In the genomic region with DNA sequence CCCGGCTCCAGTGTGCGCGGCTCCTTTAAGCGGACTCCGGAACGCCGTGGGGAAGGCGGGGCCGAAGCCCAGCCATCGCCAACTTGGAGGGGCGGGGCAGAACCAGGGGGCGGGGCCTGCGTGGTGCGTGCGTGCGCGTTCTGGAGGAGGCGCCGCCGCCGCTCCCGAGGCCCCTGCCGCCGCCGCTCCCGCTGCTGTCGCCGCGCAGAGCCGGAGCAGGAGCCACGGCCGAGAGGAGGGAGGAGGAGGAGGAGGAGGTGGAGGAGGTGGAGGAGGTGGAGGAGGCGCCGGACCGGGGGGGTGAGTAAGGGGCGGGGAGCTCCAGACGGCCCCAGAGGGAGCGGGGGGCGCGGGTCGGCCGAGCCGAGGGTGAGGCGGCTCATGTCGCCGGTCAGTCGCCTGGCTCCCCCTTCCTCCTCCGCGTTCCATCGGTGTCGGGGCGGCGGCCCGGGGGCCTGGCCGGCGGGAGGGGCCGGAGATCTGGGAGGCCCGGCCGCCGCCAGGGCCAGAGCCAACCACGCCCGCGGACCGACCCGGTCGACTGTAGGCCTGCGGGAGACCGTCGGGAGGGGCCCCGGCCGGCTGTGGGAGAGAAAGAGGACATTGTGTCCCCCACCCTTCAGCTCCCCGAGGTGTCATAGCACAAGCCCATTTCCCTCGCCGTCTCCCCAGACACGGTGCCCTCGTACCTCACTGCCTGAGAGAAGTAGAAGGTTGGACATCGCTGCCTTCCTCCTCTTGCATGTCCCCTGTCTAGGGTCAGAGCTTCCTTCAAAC, we compare ENCODE assay signal across 8 cellular contexts. TPM values are rescaled to one million over a fixed set of nuclear protein-coding genes. Genes with fewer than 3 reads are reported as not detected.
DNase-seq lines count a peak whose midpoint lies in the region; ATAC-seq and TF ChIP-seq lines count a peak whose summit lies in the region.

Gene RAP1A, plus strand, starts transcription at position 155 of the 777 bp plus-strand sequence. CDS start 71,572 bp downstream, outside the sequence.

- H3K27me3 ChIP-seq in A673 (replicated peaks; ENCODE audit: insufficient read depth, low read depth, low read length, poor library complexity) = no peaks in the 10 kb centered on the region

- peak within 1 kb of the TSS; percentile 75 for H3K27ac ChIP-seq in A673 (ENCODE audit: low read depth, low read length, poor library complexity, severe bottlenecking)

- peak; percentile 53 for ATAC-seq in GM18907 (IDR thresholded peaks at IDR 0.05; ENCODE audit: unreplicated experiment)
- ATAC-seq in HG03175 (IDR thresholded peaks at IDR 0.05; ENCODE audit: unreplicated experiment) = peak; percentile 57
- ATAC-seq in activated CD4-positive, CD25-positive, alpha-beta regulatory T cell treated with anti-CD3 and anti-CD28 coated beads, Interleukin-2, amount 50 U/mL, for 24 hours = peak; percentile 67 to 75

- peak within 1 kb of the TSS; percentile 92 for H3K4me3 ChIP-seq in A673 (ENCODE audit: low read depth, low read length, poor library complexity, severe bottlenecking)

- H3K9me3 ChIP-seq in A673 (ENCODE audit: low read depth, low read length, poor library complexity, severe bottlenecking) = no peaks in the 10 kb centered on the region

- CTCF ChIA-PET in A673 (lab: Charles Lee) = interaction anchor here (0.5 to 0.6 kb wide), 4 partner anchors 11 to 95 kb away, joined by 3 to 4 read pairs (median 3); no protein-coding TSS in a partner anchor

- POLR2A ChIA-PET in A673 (lab: Charles Lee; ENCODE audit: low non-redundant PET) = interaction anchor here (0.6 to 0.8 kb wide), 3 partner anchors 18 to 173 kb away, joined by 3 to 14 read pairs (median 11); no protein-coding TSS in a partner anchor

- peak; percentile 95 for DNase-seq in A673 (ENCODE audit: low spot score)
- DNase-seq in NCI-H345 treated with DMSO at 0.1 percent for 48 hours (lab: John Stamatoyannopoulos, UW; ENCODE audit: unreplicated experiment) = peak; percentile 78
- peak; percentile 85 for DNase-seq in central memory CD4-positive, alpha-beta T cell
- peak; percentile 88 for DNase-seq in inferior parietal cortex (ENCODE audit: extremely low spot score)
- DNase-seq in smooth muscle cell of the brain vasculature (ENCODE audit: low read depth, low spot score) = peak; percentile 74

- H3K4me1 ChIP-seq in A673 (ENCODE audit: insufficient read depth, low read length, poor library complexity, severe bottlenecking) = no peaks in the 10 kb centered on the region

- no peak for TF ChIP-seq CTCF in A673 (conservative IDR thresholded peaks at IDR 0.05; ENCODE audit: low read depth, low read length)

- intact Hi-C loops in A673 (cut with micrococcal nuclease; ENCODE audit: unreplicated experiment) = no loop called here

- H3K36me3 ChIP-seq in A673 (ENCODE audit: insufficient read depth, low read length, poor library complexity, severe bottlenecking) = no peaks in the 10 kb centered on the region

- BruUV-seq in A673 (replicated peaks; lab: Mats Ljungman, UMichigan) = no TSS peak

RNA-seq across cellular contexts. Expression of gene RAP1A, which starts in this region (rescaled TPM):
- 50.9 and 52.8 TPM in 2 replicates for total RNA-seq in A673 (2021)

Comparison
In these comparisons a context has a peak if more than half of its experiments do, and no peak if none do; other contexts are left out.
1. Peak in every context shown above with its lines: DNase-seq, ATAC-seq, H3K4me3 ChIP-seq and H3K27ac ChIP-seq.